In genomic region chr11:15687342-15687741, GRCh38 we compare ENCODE assay signal across 18 cellular contexts.
"Had no signal": no experiment of that assay in that cellular context is flagged by ENCODE, and none has a peak within 500 bp of the region (broad histone marks: within the 10 kb centered on the region; RNA-seq: fewer than 3 reads in every experiment).

No MANE protein-coding gene starts in this region.

- ATAC-seq: esophagus mucosa, gastrocnemius medialis had no signal

- H3K4me3 ChIP-seq: dorsolateral prefrontal cortex, gastrocnemius medialis, lung, psoas muscle, skin epidermis, suprapubic skin, thyroid gland had no signal

- H3K9me3 ChIP-seq: gastrocnemius medialis, psoas muscle, suprapubic skin, thyroid gland had no signal

- H3K27ac ChIP-seq: dorsolateral prefrontal cortex, gastrocnemius medialis, parathyroid adenoma, psoas muscle, skin epidermis, suprapubic skin, thyroid gland had no signal

- H3K4me1 ChIP-seq: gastrocnemius medialis, parathyroid adenoma, psoas muscle, suprapubic skin had no signal

- H3K79me2 ChIP-seq: parathyroid adenoma had no signal

- DNase-seq: cortex of kidney; dorsolateral prefrontal cortex; effector CD8-positive, alpha-beta T cell; gastrocnemius medialis; left cardiac atrium; left ventricle myocardium superior; mesendoderm; naive B cell; occipital lobe; psoas muscle; retina; stimulated activated naive CD4-positive, alpha-beta T cell treated with Interleukin-2 at 50 U/mL for 16 hours; thyroid gland had no signal

- H3K9ac ChIP-seq: parathyroid adenoma had no signal

- H3K36me3 ChIP-seq: gastrocnemius medialis, suprapubic skin, thyroid gland had no signal

- H3K27me3 ChIP-seq: gastrocnemius medialis, thyroid gland had no signal

- H2AFZ ChIP-seq: parathyroid adenoma had no signal
